14 cellular contexts compared by ENCODE assay signal in genomic region chr3:172577962-172578560, GRCh38. TPM values are rescaled to one million over a fixed set of nuclear protein-coding genes. Genes with fewer than 3 reads are reported as not detected.
DNase-seq lines count a peak whose midpoint lies in the region; ATAC-seq and TF ChIP-seq lines count a peak whose summit lies in the region.
"Had no signal": no experiment of that assay in that cellular context is flagged by ENCODE, and none has a peak within 500 bp of the region (broad histone marks: within the 10 kb centered on the region; RNA-seq: fewer than 3 reads in every experiment).

No MANE protein-coding gene starts in this region.

- H3K27ac Mint-ChIP-seq in T-helper 1 cell treated with Interleukin-12 subunit alpha and Interleukin-12 subunit beta and Interleukin-4 antibody, amounts not matched to agents 30 μg/mL and 1 μg/mL, for 36 hours: peak overlapping the region; percentile 92
- peak overlapping the region; percentile 56 for H3K27ac Mint-ChIP-seq in activated CD8-positive, alpha-beta T cell treated with anti-CD3 and anti-CD28 coated beads for 36 hours
- H3K27ac Mint-ChIP-seq in naive thymus-derived CD8-positive, alpha-beta T cell: peak overlapping the region in 7 of 10 donors; percentile 4 to 54 (median 38)

- peak overlapping the region; percentile 12; the same call in 1 of the 2 replicates for H3K27ac ChIP-seq in HL-60 (replicated peaks)
- H3K27ac ChIP-seq: KMS-11 had no signal

- ATAC-seq in activated CD8-positive, alpha-beta T cell treated with anti-CD3 and anti-CD28 coated beads for 36 hours: no peak
- no peak for ATAC-seq in naive thymus-derived CD8-positive, alpha-beta T cell
- ATAC-seq in HG03097 (IDR thresholded peaks at IDR 0.05; ENCODE audit: low FRiP score, unreplicated experiment): no peak
- ATAC-seq: SK-N-SH treated with all-trans-retinoic acid at 6 μM for 48 hours had no signal

- H3K9me3 Mint-ChIP-seq in T-helper 1 cell treated with Interleukin-12 subunit alpha and Interleukin-12 subunit beta and Interleukin-4 antibody, amounts not matched to agents 30 μg/mL and 1 μg/mL, for 36 hours: peaks cover 29% of the 10 kb centered on the region
- H3K9me3 Mint-ChIP-seq in activated CD8-positive, alpha-beta T cell treated with anti-CD3 and anti-CD28 coated beads for 36 hours: peaks cover 7% of the 10 kb centered on the region
- peaks cover 0 to 2% (median 0%) of the 10 kb centered on the region in 9 donors for H3K9me3 Mint-ChIP-seq in naive thymus-derived CD8-positive, alpha-beta T cell

- peaks cover 71% of the 10 kb centered on the region for H3K4me1 Mint-ChIP-seq in T-helper 1 cell treated with Interleukin-12 subunit alpha and Interleukin-12 subunit beta and Interleukin-4 antibody, amounts not matched to agents 30 μg/mL and 1 μg/mL, for 36 hours (ENCODE audit: low read depth)
- H3K4me1 Mint-ChIP-seq in activated CD8-positive, alpha-beta T cell treated with anti-CD3 and anti-CD28 coated beads for 36 hours (ENCODE audit: low read depth): peaks cover 60% of the 10 kb centered on the region
- peaks cover 35 to 62% (median 60%) of the 10 kb centered on the region in 4 donors for H3K4me1 Mint-ChIP-seq in naive thymus-derived CD8-positive, alpha-beta T cell

- H3K27me3 ChIP-seq in HL-60 (ENCODE audit: insufficient read depth, poor library complexity, severe bottlenecking): no peaks in the 10 kb centered on the region

- H3K4me3 ChIP-seq in HL-60 (replicated peaks; ENCODE audit: insufficient read depth, low read length): no peak overlapping the region

- H3K36me3 Mint-ChIP-seq in T-helper 1 cell treated with Interleukin-12 subunit alpha and Interleukin-12 subunit beta and Interleukin-4 antibody, amounts not matched to agents 30 μg/mL and 1 μg/mL, for 36 hours (ENCODE audit: low read depth): peaks cover 28% of the 10 kb centered on the region
- peaks cover 7% of the 10 kb centered on the region for H3K36me3 Mint-ChIP-seq in activated CD8-positive, alpha-beta T cell treated with anti-CD3 and anti-CD28 coated beads for 36 hours (ENCODE audit: low read depth)
- no peaks in the 10 kb centered on the region for H3K36me3 Mint-ChIP-seq in naive thymus-derived CD8-positive, alpha-beta T cell

- H3K4me3 Mint-ChIP-seq in T-helper 1 cell treated with Interleukin-12 subunit alpha and Interleukin-12 subunit beta and Interleukin-4 antibody, amounts not matched to agents 30 μg/mL and 1 μg/mL, for 36 hours: peak overlapping the region; percentile 57
- no peak overlapping the region for H3K4me3 Mint-ChIP-seq in activated CD8-positive, alpha-beta T cell treated with anti-CD3 and anti-CD28 coated beads for 36 hours
- peak overlapping the region in 9 of 10 donors; percentile 20 to 53 (median 33) for H3K4me3 Mint-ChIP-seq in naive thymus-derived CD8-positive, alpha-beta T cell

- no peak for DNase-seq in T-helper 1 cell
- DNase-seq in HL-60 (ENCODE audit: low read depth in 1 of 2, low spot score in 1 of 2): peak in 1 of 2 experiments; percentile 11
- DNase-seq in activated CD8-positive, alpha-beta T cell treated with anti-CD3 and anti-CD28 coated beads for 36 hours: no peak
- DNase-seq in naive thymus-derived CD8-positive, alpha-beta T cell: no peak
- no peak for DNase-seq in NCI-H1105 (lab: John Stamatoyannopoulos, UW)
- DNase-seq in NCI-H128 (lab: John Stamatoyannopoulos, UW; ENCODE audit: unreplicated experiment): no peak
- DNase-seq: activated CD4-positive, CD25-positive, alpha-beta regulatory T cell treated with anti-CD3 and anti-CD28 coated beads, Interleukin-2, amount 50 U/mL, for 72 hours; effector CD4-positive, alpha-beta T cell; NCI-H2081 had no signal

- POLR2A ChIA-PET in activated CD8-positive, alpha-beta T cell treated with anti-CD3 and anti-CD28 coated beads for 36 hours (lab: Charles Lee): interaction anchor here (1.4 kb wide), 1 partner anchor 18 kb away, joined by 4 read pairs; no protein-coding TSS in a partner anchor
- POLR2A ChIA-PET in naive thymus-derived CD8-positive, alpha-beta T cell (lab: Charles Lee): no interaction called here

- CTCF ChIA-PET in activated CD8-positive, alpha-beta T cell treated with anti-CD3 and anti-CD28 coated beads for 36 hours (lab: Charles Lee): interaction anchor here (0.6 kb wide), 1 partner anchor 889 kb away, joined by 3 read pairs; no protein-coding TSS in a partner anchor

- intact Hi-C loops in activated CD8-positive, alpha-beta T cell treated with anti-CD3 and anti-CD28 coated beads for 36 hours (cut with micrococcal nuclease): no loop called here

- H3K27me3 Mint-ChIP-seq in T-helper 1 cell treated with Interleukin-12 subunit alpha and Interleukin-12 subunit beta and Interleukin-4 antibody, amounts not matched to agents 30 μg/mL and 1 μg/mL, for 36 hours (ENCODE audit: low read depth): no peaks in the 10 kb centered on the region
- H3K27me3 Mint-ChIP-seq in activated CD8-positive, alpha-beta T cell treated with anti-CD3 and anti-CD28 coated beads for 36 hours: no peaks in the 10 kb centered on the region
- H3K27me3 Mint-ChIP-seq in naive thymus-derived CD8-positive, alpha-beta T cell: no peaks in the 10 kb centered on the region

- TF ChIP-seq CTCF in HL-60 (IDR thresholded peaks at IDR 0.05; ENCODE audit: insufficient read depth, low read length): no peak
- TF ChIP-seq CTCF in activated CD8-positive, alpha-beta T cell treated with anti-CD3 and anti-CD28 coated beads for 36 hours (IDR thresholded peaks at IDR 0.05): no peak

RNA-seq across cellular contexts. Expression of gene TNFSF10, which starts 54.8 kb away (rescaled TPM):
- total RNA-seq in activated CD8-positive, alpha-beta T cell treated with anti-CD3 and anti-CD28 coated beads for 36 hours: 10 to 100 TPM; 21.5 to 23.6 TPM
- 10 to 100 TPM in 1 of 2 experiments, 1 to 10 TPM in 1; 9.3 to 10.9 TPM for total RNA-seq in naive thymus-derived CD8-positive, alpha-beta T cell
- 10 to 100 TPM; 11.8 to 16.1 (median 14.5) TPM for polyA plus RNA-seq in naive thymus-derived CD8-positive, alpha-beta T cell
- total RNA-seq: A673 had no signal

Comparison
In these comparisons a context has a peak if more than half of its experiments do, and no peak if none do; other contexts are left out.
1. H3K27ac Mint-ChIP-seq: peak in every context shown above with its lines; median percentile 92 in T-helper 1 cell treated with Interleukin-12 subunit alpha and Interleukin-12 subunit beta and Interleukin-4 antibody, amounts not matched to agents 30 μg/mL and 1 μg/mL, for 36 hours; 56 in activated CD8-positive, alpha-beta T cell treated with anti-CD3 and anti-CD28 coated beads for 36 hours; 38 in naive thymus-derived CD8-positive, alpha-beta T cell.